14 cellular contexts compared by ENCODE assay signal in the genomic region with DNA sequence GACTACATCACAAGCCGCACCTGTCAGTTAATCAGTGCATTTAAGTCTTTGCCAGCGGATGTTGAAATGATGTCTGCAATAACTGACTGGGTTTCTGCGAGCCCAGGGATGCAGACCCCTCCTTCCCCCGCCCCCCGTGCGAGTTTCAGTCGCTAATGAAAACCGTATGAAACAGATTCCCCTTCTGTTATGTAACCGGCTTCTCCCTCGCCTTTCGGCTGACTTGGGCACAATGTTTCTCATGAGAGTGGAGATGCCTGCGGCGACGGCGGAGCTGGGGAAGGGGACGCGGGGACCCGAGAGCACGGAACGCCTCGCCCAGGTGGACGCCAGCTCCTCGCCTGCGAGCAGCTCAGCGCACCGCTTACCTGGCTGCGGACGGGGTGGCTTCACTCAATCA. TPM values are rescaled to one million over a fixed set of nuclear protein-coding genes. Genes with fewer than 3 reads are reported as not detected.
DNase-seq lines count a peak whose midpoint lies in the region; ATAC-seq and TF ChIP-seq lines count a peak whose summit lies in the region.
"Had no signal": no experiment of that assay in that cellular context is flagged by ENCODE, and none has a peak within 500 bp of the region (broad histone marks: within the 10 kb centered on the region; RNA-seq: fewer than 3 reads in every experiment).

No MANE protein-coding gene starts in this region.

- H3K4me1 Mint-ChIP-seq in activated CD4-positive, alpha-beta T cell treated with anti-CD3 and anti-CD28 coated beads, Interleukin-2, amount 10 ng/mL, durations not matched to agents 24 days and 14 days: no peaks in the 10 kb centered on the region

- no peak overlapping the region for H3K4me3 Mint-ChIP-seq in activated CD4-positive, alpha-beta T cell treated with anti-CD3 and anti-CD28 coated beads, Interleukin-2, amount 10 ng/mL, durations not matched to agents 24 days and 14 days

- H3K27me3 ChIP-seq in WERI-Rb-1 (ENCODE audit: insufficient read depth, low read depth, severe bottlenecking): peaks cover 4% of the 10 kb centered on the region

- H3K36me3 ChIP-seq in WERI-Rb-1: no peaks in the 10 kb centered on the region
- H3K36me3 ChIP-seq: left lung, upper lobe of left lung had no signal

- DNase-seq in activated CD4-positive, alpha-beta T cell treated with anti-CD3 and anti-CD28 coated beads, Interleukin-2, amount 10 ng/mL, durations not matched to agents 24 days and 14 days: no peak
- no peak for DNase-seq in activated CD4-positive, alpha-beta T cell treated with anti-CD3 and anti-CD28 coated beads, Interleukin-2, amount 50 U/mL, for 48 hours
- peak; percentile 33 for DNase-seq in WERI-Rb-1
- DNase-seq: activated gamma-delta T cell, T-helper 9 cell had no signal

- intact Hi-C loops in activated CD4-positive, alpha-beta T cell treated with anti-CD3 and anti-CD28 coated beads, Interleukin-2, amount 10 ng/mL, durations not matched to agents 24 days and 14 days (cut with micrococcal nuclease): no loop called here

- H3K36me3 Mint-ChIP-seq in activated CD4-positive, alpha-beta T cell treated with anti-CD3 and anti-CD28 coated beads, Interleukin-2, amount 10 ng/mL, durations not matched to agents 24 days and 14 days (ENCODE audit: low read depth): no peaks in the 10 kb centered on the region

- H3K27ac Mint-ChIP-seq in activated CD4-positive, alpha-beta T cell treated with anti-CD3 and anti-CD28 coated beads, Interleukin-2, amount 10 ng/mL, durations not matched to agents 24 days and 14 days: peak overlapping the region; percentile 13

- no peak for ATAC-seq in HG03135 (IDR thresholded peaks at IDR 0.05; ENCODE audit: unreplicated experiment)
- ATAC-seq in GM18873 (IDR thresholded peaks at IDR 0.05; ENCODE audit: low FRiP score, unreplicated experiment): no peak
- no peak for ATAC-seq in HG03469 (IDR thresholded peaks at IDR 0.05; ENCODE audit: unreplicated experiment)
- ATAC-seq: GM12878 had no signal

- H3K9me3 Mint-ChIP-seq in activated CD4-positive, alpha-beta T cell treated with anti-CD3 and anti-CD28 coated beads, Interleukin-2, amount 10 ng/mL, durations not matched to agents 24 days and 14 days: no peaks in the 10 kb centered on the region

- H3K9me3 ChIP-seq in WERI-Rb-1 (ENCODE audit: severe bottlenecking) (peaks cover 3% of the 10 kb centered on the region), iPS-18c (ENCODE audit: control insufficient read depth, insufficient read depth, low read length) (no peaks in the 10 kb centered on the region)
- H3K9me3 ChIP-seq: left lung, upper lobe of left lung had no signal

- H3K27ac ChIP-seq in WERI-Rb-1 (no peak overlapping the region), temporal lobe (ENCODE audit: low read depth, low read length) (peak overlapping the region; percentile 19)
- H3K27ac ChIP-seq: HL-60, left lung, upper lobe of left lung had no signal

- peaks cover 55% of the 10 kb centered on the region for H3K27me3 Mint-ChIP-seq in activated CD4-positive, alpha-beta T cell treated with anti-CD3 and anti-CD28 coated beads, Interleukin-2, amount 10 ng/mL, durations not matched to agents 24 days and 14 days

- no peak for TF ChIP-seq CTCF in WERI-Rb-1 (IDR thresholded peaks at IDR 0.05; ENCODE audit: low read depth, low read length)

- H3K4me3 ChIP-seq in WERI-Rb-1 (ENCODE audit: low read depth, low read length) (peak overlapping the region; percentile 94), iPS-18c (ENCODE audit: insufficient read depth, low read depth, low read length) (peak overlapping the region; percentile 77)
- H3K4me3 ChIP-seq: GM12878 had no signal

RNA-seq across cellular contexts. Expression of a gene that starts 0.7 kb away (rescaled TPM):
- not detected in 2 replicates for total RNA-seq in activated CD4-positive, alpha-beta T cell treated with anti-CD3 and anti-CD28 coated beads, Interleukin-2, amount 10 ng/mL, durations not matched to agents 24 days and 14 days
- total RNA-seq in temporal lobe: 13.8 TPM
- total RNA-seq: GM12878 had no signal

Comparison
In these comparisons a context has a peak if more than half of its experiments do, and no peak if none do; other contexts are left out.
1. RNA of a gene that starts 0.7 kb away (total RNA-seq): 13.8 TPM in temporal lobe (single experiment); not detected in activated CD4-positive, alpha-beta T cell treated with anti-CD3 and anti-CD28 coated beads, Interleukin-2, amount 10 ng/mL, durations not matched to agents 24 days and 14 days; every median in the first group is over 10 times any median in the second.